ENCODE assay signal across 20 cellular contexts in the genomic region with DNA sequence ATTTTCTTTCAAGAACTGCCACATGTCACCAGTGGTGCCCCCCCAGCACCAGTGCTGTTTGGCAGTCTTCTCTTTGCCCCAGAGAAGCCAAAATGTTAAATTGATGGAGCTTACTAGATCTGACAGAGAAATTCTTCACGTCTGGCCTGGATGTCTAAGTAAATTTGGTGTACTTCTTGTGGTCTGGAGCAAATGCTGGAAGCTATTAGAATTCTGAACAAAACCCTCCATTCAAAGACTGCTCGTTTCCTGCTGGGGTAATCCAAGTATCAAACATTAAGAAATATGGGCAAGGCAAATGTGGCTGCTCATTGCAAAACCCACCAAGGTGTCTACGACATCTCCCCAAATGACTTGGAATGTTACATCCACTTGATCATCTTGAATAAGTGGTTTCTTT.
A peak's percentile ranks its signal among the peaks of the same experiment; 100 is the strongest.
DNase-seq lines count a peak whose midpoint lies in the region; FAIRE-seq and TF ChIP-seq lines count a peak whose summit lies in the region.
"Had no signal": no experiment of that assay in that cellular context is flagged by ENCODE, and none has a peak within 500 bp of the region (broad histone marks: within the 10 kb centered on the region; RNA-seq: fewer than 3 reads in every experiment).

No MANE protein-coding gene starts in this region.

- no peaks in the 10 kb centered on the region for H3K36me3 ChIP-seq in SK-N-SH (replicated peaks in 1 of 2; ENCODE audit: control insufficient read depth in 1 of 2, insufficient read depth in 2 of 2, low read length in 1 of 2)
- no peaks in the 10 kb centered on the region for H3K36me3 ChIP-seq in trophoblast cell (ENCODE audit: control insufficient read depth in 1 of 2, insufficient read depth in 2 of 2, low read length in 2 of 2)

- WGBS in SK-N-SH (ENCODE audit: low lambda C conversion rate): 65% methylated on average over 3 of the region's 3 CpGs
- WGBS in trophoblast cell (ENCODE audit: extremely low coverage, insufficient coverage, insufficient read length): no CpG with 5 or more reads among the region's 3 CpGs

- H3K9me2 ChIP-seq in SK-N-SH: no peaks in the 10 kb centered on the region

- H3K27ac ChIP-seq in SK-N-SH (ENCODE audit: low read depth in 2 of 2, low read length in 1 of 2) (peak overlapping the region in 1 of 2 experiments; percentile 88; a peak in 2 of 4 replicates), caudate nucleus (ENCODE audit: low read depth, low read length) (peak overlapping the region; percentile 63), trophoblast cell (ENCODE audit: low read depth, low read length) (peak overlapping the region; percentile 38)
- H3K27ac ChIP-seq: 22Rv1, KMS-11 had no signal

- DNase-seq in AG10803 (ENCODE audit: low read depth) (peak; percentile 26), SK-N-SH (no peak), caudate nucleus (lab: John Stamatoyannopoulos, UW) (peak in 4 of 61 donors; percentile 3 to 25 (median 6)), trophoblast cell (no peak), D721Med (ENCODE audit: insufficient read length, low spot score) (no peak), NCI-H69 (lab: John Stamatoyannopoulos, UW) (no peak), hepatic stellate cell (ENCODE audit: low spot score) (no peak)
- DNase-seq: Calu3, H9, IMR-90, MM.1S, NCI-H1694, NCI-H2029 treated with DMSO at 0.1 percent for 48 hours, NCI-H2227 treated with DMSO at 0.1 percent for 48 hours, NCI-H526 treated with DMSO at 0.1 percent for 48 hours, SIG-M5 had no signal

- no peak overlapping the region for H3K14ac ChIP-seq in trophoblast cell (ENCODE audit: low read length)

- H3K9me3 ChIP-seq in SK-N-SH (no peaks in the 10 kb centered on the region), trophoblast cell (ENCODE audit: insufficient read depth, low read depth, low read length) (no peaks in the 10 kb centered on the region)

- no peak for FAIRE-seq in D721Med (lab: Jason Lieb, UNC)
- FAIRE-seq: GM18507, RCC 7860 had no signal

- no peak overlapping the region for H3K18ac ChIP-seq in trophoblast cell (ENCODE audit: low read length)

- no peak overlapping the region for H2BK120ac ChIP-seq in trophoblast cell (ENCODE audit: insufficient read depth, low read length, poor library complexity)

- H3K4me2 ChIP-seq in SK-N-SH (no peak overlapping the region), trophoblast cell (ENCODE audit: low read length) (no peak overlapping the region)
- H3K4me2 ChIP-seq: KMS-11 had no signal

- POLR2A ChIA-PET in SK-N-SH (lab: Yijun Ruan, JAX): no interaction called here

- peaks cover 6 to 34% of the 10 kb centered on the region in 2 experiments; a peak in 3 of 4 replicates for H3K4me1 ChIP-seq in SK-N-SH (ENCODE audit: control insufficient read depth in 1 of 2, insufficient read depth in 2 of 2, low read depth in 1 of 2, low read length in 1 of 2)
- H3K4me1 ChIP-seq in trophoblast cell (ENCODE audit: control insufficient read depth in 1 of 2, insufficient read depth in 2 of 2, low read length in 2 of 2): peaks cover 15 to 31% of the 10 kb centered on the region in 2 experiments

- H3F3A ChIP-seq in SK-N-SH (replicated peaks; ENCODE audit: insufficient read depth): no peaks in the 10 kb centered on the region

- no peak for TF ChIP-seq RAD21 in SK-N-SH (IDR thresholded peaks at IDR 0.05; ENCODE audit: low read length)

- H3K9ac ChIP-seq in SK-N-SH: no peak overlapping the region
- no peak overlapping the region for H3K9ac ChIP-seq in trophoblast cell (ENCODE audit: low read length)
- H3K9ac ChIP-seq: KMS-11 had no signal

- H3K4me3 ChIP-seq in AG10803 (ENCODE audit: low read length) (no peak overlapping the region), SK-N-SH (ENCODE audit: low read depth in 2 of 2, low read length in 1 of 2) (no peak overlapping the region), trophoblast cell (ENCODE audit: low read depth, low read length) (no peak overlapping the region)

- peak overlapping the region; percentile 28 for H3K4ac ChIP-seq in trophoblast cell (ENCODE audit: low read depth, low read length)

- no peaks in the 10 kb centered on the region for H4K20me1 ChIP-seq in SK-N-SH (ENCODE audit: insufficient read depth)

- H3K23ac ChIP-seq in trophoblast cell (ENCODE audit: low read length): no peak overlapping the region

- no peak overlapping the region for H2AK5ac ChIP-seq in trophoblast cell (ENCODE audit: low read length)

- CTCF ChIA-PET in SK-N-SH (lab: Yijun Ruan, JAX): interaction anchor here (1.0 to 1.7 kb wide), 4 partner anchors 35 to 243 kb away, joined by 3 to 6 read pairs (median 4); no protein-coding TSS in a partner anchor

- H3K79me1 ChIP-seq in trophoblast cell (ENCODE audit: low read length): peaks cover 6% of the 10 kb centered on the region

- no peak overlapping the region for H2AFZ ChIP-seq in SK-N-SH (ENCODE audit: low read depth)
- no peak overlapping the region for H2AFZ ChIP-seq in trophoblast cell (ENCODE audit: insufficient read depth, low read length, poor library complexity)

- no peak overlapping the region for H2BK5ac ChIP-seq in trophoblast cell (ENCODE audit: low read depth, low read length, poor library complexity)

- peak in 1 of 2 experiments; percentile 56; a peak in 1 of 4 replicates for TF ChIP-seq EP300 in SK-N-SH (IDR thresholded peaks at IDR 0.05; ENCODE audit: borderline replicate concordance in 1 of 2, low read depth in 1 of 2, low read length in 1 of 2)

- H3K79me2 ChIP-seq in SK-N-SH (ENCODE audit: insufficient read depth) (no peaks in the 10 kb centered on the region), trophoblast cell (ENCODE audit: control insufficient read depth, insufficient read depth, low read length, poor library complexity) (peaks cover 3% of the 10 kb centered on the region)

- TF ChIP-seq CTCF in AG10803 (conservative IDR thresholded peaks at IDR 0.05; ENCODE audit: low read length) (no peak), SK-N-SH (IDR thresholded peaks at IDR 0.05) (no peak), D721Med (IDR thresholded peaks at IDR 0.05; ENCODE audit: insufficient read depth, missing control alignments) (no peak)

- H3K27me3 ChIP-seq in SK-N-SH (ENCODE audit: insufficient read depth) (no peaks in the 10 kb centered on the region), trophoblast cell (ENCODE audit: insufficient read depth, low read length) (no peaks in the 10 kb centered on the region)

- peak overlapping the region; percentile 19 for H4K91ac ChIP-seq in trophoblast cell (ENCODE audit: low read depth, low read length)

- H4K12ac ChIP-seq in trophoblast cell (ENCODE audit: low read depth, low read length): no peak overlapping the region

- H2BK12ac ChIP-seq in trophoblast cell (ENCODE audit: low read length): peak overlapping the region; percentile 77

- no peak overlapping the region for H4K8ac ChIP-seq in trophoblast cell (ENCODE audit: low read depth, low read length)

TF ChIP-seq in SK-N-SH, 30 proteins besides CTCF, POLR2A, EP300 and RAD21:
- TF ChIP-seq, protein P1, sequence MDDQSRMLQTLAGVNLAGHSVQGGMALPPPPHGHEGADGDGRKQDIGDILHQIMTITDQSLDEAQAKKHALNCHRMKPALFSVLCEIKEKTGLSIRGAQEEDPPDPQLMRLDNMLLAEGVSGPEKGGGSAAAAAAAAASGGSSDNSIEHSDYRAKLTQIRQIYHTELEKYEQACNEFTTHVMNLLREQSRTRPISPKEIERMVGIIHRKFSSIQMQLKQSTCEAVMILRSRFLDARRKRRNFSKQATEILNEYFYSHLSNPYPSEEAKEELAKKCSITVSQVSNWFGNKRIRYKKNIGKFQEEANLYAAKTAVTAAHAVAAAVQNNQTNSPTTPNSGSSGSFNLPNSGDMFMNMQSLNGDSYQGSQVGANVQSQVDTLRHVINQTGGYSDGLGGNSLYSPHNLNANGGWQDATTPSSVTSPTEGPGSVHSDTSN (IDR thresholded peaks at IDR 0.05): peak; percentile 23; the same call in 1 of the 2 replicates
- peak; percentile 14; the same call in 1 of the 2 replicates for TF ChIP-seq NFIC (IDR thresholded peaks at IDR 0.05; ENCODE audit: borderline replicate concordance)
- no peak for TF ChIP-seq NRF1 (IDR thresholded peaks at IDR 0.05; ENCODE audit: low read depth, low read length)
- peak; percentile 23; the same call in 1 of the 2 replicates for TF ChIP-seq TCF12 (IDR thresholded peaks at IDR 0.05)
